In the genomic region with DNA sequence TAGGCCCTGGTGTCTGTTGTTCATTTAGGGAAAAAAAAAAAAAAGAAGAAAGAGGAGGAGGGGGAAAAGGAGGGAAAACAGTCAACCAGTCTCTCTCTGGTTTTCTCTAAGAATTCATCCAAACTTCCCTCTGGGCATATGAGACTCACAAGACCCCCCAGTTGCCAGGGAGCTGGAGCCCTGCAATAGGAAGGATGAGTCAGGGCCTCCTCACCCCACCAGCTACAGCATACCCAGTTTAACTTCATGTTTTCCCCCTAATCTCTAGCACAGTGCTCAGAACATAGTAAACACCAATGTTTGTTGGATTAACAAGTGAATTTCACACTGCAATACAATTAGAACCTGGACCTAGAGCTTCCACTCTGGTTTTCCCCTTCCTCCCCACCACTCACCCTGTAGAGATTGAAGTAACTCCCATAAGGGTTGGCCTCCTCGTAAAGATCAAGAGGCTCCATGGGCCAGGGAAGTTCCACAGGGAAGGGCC, we compare ENCODE assay signal across 8 cellular contexts. TPM values are rescaled to one million over a fixed set of nuclear protein-coding genes. Genes with fewer than 3 reads are reported as not detected.
DNase-seq lines count a peak whose midpoint lies in the region; ATAC-seq and TF ChIP-seq lines count a peak whose summit lies in the region.

No MANE protein-coding gene starts in this region.

- H3K9me3 ChIP-seq in skeletal muscle tissue (ENCODE audit: control insufficient read depth in 3 of 3, low read length in 3 of 3), result no peaks in the 10 kb centered on the region

- no peak for DNase-seq in activated T-cell treated with anti-CD3 and anti-CD28 coated beads, Interleukin-2, amount 50 U/mL, for 4 hours
- no peak for DNase-seq in activated T-cell treated with anti-CD3 and anti-CD28 coated beads for 4 hours
- no peak for DNase-seq in RWPE1 (ENCODE audit: low spot score)
- DNase-seq in foreskin keratinocyte, result no peak
- no peak for DNase-seq in NCI-H2107 (lab: John Stamatoyannopoulos, UW)
- no peak for DNase-seq in stimulated activated CD4-positive, alpha-beta T cell treated with anti-CD3 and anti-CD28 coated beads, Interleukin-12 subunit alpha, Interleukin-12 subunit beta, amount 100 ng/mL, for 4 hours

- no peaks in the 10 kb centered on the region for H3K27me3 Mint-ChIP-seq in activated T-cell treated with anti-CD3 and anti-CD28 coated beads, Interleukin-2, amount 50 U/mL, for 4 hours (ENCODE audit: low read depth)

- peak; percentile 46 to 58 for ATAC-seq in activated T-cell treated with anti-CD3 and anti-CD28 coated beads, Interleukin-2, amount 50 U/mL, for 4 hours
- ATAC-seq in foreskin keratinocyte (peak; percentile 39), GM18873 (IDR thresholded peaks at IDR 0.05; ENCODE audit: low FRiP score, unreplicated experiment) (no peak)

- H3K36me3 ChIP-seq in skeletal muscle tissue (ENCODE audit: control insufficient read depth in 3 of 3, insufficient read depth in 3 of 3, low read length in 3 of 3), result no peaks in the 10 kb centered on the region

- no peaks in the 10 kb centered on the region for H3K36me3 Mint-ChIP-seq in activated T-cell treated with anti-CD3 and anti-CD28 coated beads, Interleukin-2, amount 50 U/mL, for 4 hours (ENCODE audit: insufficient read depth)

- peak overlapping the region; percentile 79 for H3K4me3 Mint-ChIP-seq in activated T-cell treated with anti-CD3 and anti-CD28 coated beads, Interleukin-2, amount 50 U/mL, for 4 hours

- no peaks in the 10 kb centered on the region for H3K9me3 Mint-ChIP-seq in activated T-cell treated with anti-CD3 and anti-CD28 coated beads, Interleukin-2, amount 50 U/mL, for 4 hours

- TF ChIP-seq CTCF in RWPE1 (conservative IDR thresholded peaks at IDR 0.05; ENCODE audit: low read depth) (no peak), foreskin keratinocyte (conservative IDR thresholded peaks at IDR 0.05) (no peak)

- CTCF ChIA-PET in RWPE1 (lab: Yijun Ruan, JAX), result interaction anchor here (0.6 to 0.9 kb wide), 4 partner anchors 48 to 190 kb away, joined by 3 to 5 read pairs (median 3); no protein-coding TSS in a partner anchor

- H3K27ac ChIP-seq in RWPE1 (peak overlapping the region; percentile 90), foreskin keratinocyte (peak overlapping the region; percentile 98), skeletal muscle tissue (ENCODE audit: low read depth, low read length) (peak overlapping the region; percentile 87)

- H3K27me3 ChIP-seq in foreskin keratinocyte, result no peaks in the 10 kb centered on the region
- H3K27me3 ChIP-seq in skeletal muscle tissue (ENCODE audit: control insufficient read depth in 3 of 3, insufficient read depth in 3 of 3, low read length in 3 of 3), result peaks cover 0 to 3% (median 0%) of the 10 kb centered on the region in 3 donors

- H3K4me1 Mint-ChIP-seq in activated T-cell treated with anti-CD3 and anti-CD28 coated beads, Interleukin-2, amount 50 U/mL, for 4 hours (ENCODE audit: low read depth), result peaks cover 34% of the 10 kb centered on the region

- peak overlapping the region; percentile 24 to 51 (median 25) for H3K9ac ChIP-seq in skeletal muscle tissue (ENCODE audit: low read depth in 1 of 3, low read length in 3 of 3)

- H3K4me3 ChIP-seq in skeletal muscle tissue (ENCODE audit: low read length in 3 of 3), result peak overlapping the region in 2 of 3 donors; percentile 41 to 45

- POLR2A ChIA-PET in RWPE1 (lab: Yijun Ruan, JAX; ENCODE audit: low non-redundant PET), result interaction anchor here (0.6 kb wide), 1 partner anchor 32 kb away, joined by 5 read pairs; no protein-coding TSS in a partner anchor

- peaks cover 27% of the 10 kb centered on the region for H3K4me1 ChIP-seq in foreskin keratinocyte
- H3K4me1 ChIP-seq in skeletal muscle tissue (ENCODE audit: control insufficient read depth in 3 of 3, insufficient read depth in 3 of 3, low read length in 3 of 3), result peaks cover 6 to 10% (median 9%) of the 10 kb centered on the region in 3 donors

RNA-seq across cellular contexts. Expression of a gene that starts 7.8 kb away (rescaled TPM):
- total RNA-seq in activated T-cell treated with anti-CD3 and anti-CD28 coated beads, Interleukin-2, amount 50 U/mL, for 4 hours, result 1 to 10 TPM; 3.9 to 7.6 (median 7.3) TPM
- total RNA-seq in foreskin keratinocyte (121 and 143 TPM in 2 replicates), skeletal muscle tissue (10.4 TPM)
- 47.6 and 50.7 TPM in 2 replicates for polyA plus RNA-seq in foreskin keratinocyte

RNA-seq across cellular contexts. Expression of a gene that starts 25.6 kb away (rescaled TPM):
- 10 to 100 TPM; 20.3 to 67.2 (median 25.6) TPM for total RNA-seq in activated T-cell treated with anti-CD3 and anti-CD28 coated beads, Interleukin-2, amount 50 U/mL, for 4 hours
- 96.4 and 98.1 TPM in 2 replicates for total RNA-seq in foreskin keratinocyte
- polyA plus RNA-seq in foreskin keratinocyte, result 140 and 153 TPM in 2 replicates
- total RNA-seq in skeletal muscle tissue, result 27.7 TPM

RNA-seq across cellular contexts. Expression of a gene that starts 32.6 kb away (rescaled TPM):
- 10 to 100 TPM; 44.3 to 53.0 (median 44.9) TPM for total RNA-seq in activated T-cell treated with anti-CD3 and anti-CD28 coated beads, Interleukin-2, amount 50 U/mL, for 4 hours
- total RNA-seq in foreskin keratinocyte, result 38.5 and 39.0 TPM in 2 replicates
- 30.9 and 31.0 TPM in 2 replicates for polyA plus RNA-seq in foreskin keratinocyte
- 66.3 TPM for total RNA-seq in skeletal muscle tissue

RNA-seq across cellular contexts. Expression of a gene that starts 56.5 kb away (rescaled TPM):
- total RNA-seq in activated T-cell treated with anti-CD3 and anti-CD28 coated beads, Interleukin-2, amount 50 U/mL, for 4 hours, result 100 to 1,000 TPM; 103 to 128 (median 106) TPM
- total RNA-seq in foreskin keratinocyte (not detected in 2 replicates), skeletal muscle tissue (4.2 TPM)
- not detected in 2 replicates for polyA plus RNA-seq in foreskin keratinocyte

RNA-seq across cellular contexts. Expression of a gene that starts 58.5 kb away (rescaled TPM):
- total RNA-seq in activated T-cell treated with anti-CD3 and anti-CD28 coated beads, Interleukin-2, amount 50 U/mL, for 4 hours, result not detected
- not detected in 2 replicates for total RNA-seq in foreskin keratinocyte
- not detected in 2 replicates for polyA plus RNA-seq in foreskin keratinocyte
- not detected for total RNA-seq in skeletal muscle tissue

Comparison
In these comparisons a context has a peak if more than half of its experiments do, and no peak if none do; other contexts are left out.
1. RNA of a gene that starts 7.8 kb away (total RNA-seq): 121 to 143 TPM in foreskin keratinocyte; 10.4 TPM in skeletal muscle tissue (single experiment) and 3.9 to 7.6 TPM in activated T-cell treated with anti-CD3 and anti-CD28 coated beads, Interleukin-2, amount 50 U/mL, for 4 hours; every median in the first group is over 10 times any median in the second.
2. Peak in every context shown above with its lines, with median percentiles within 50 percentile points of each other: H3K27ac ChIP-seq.